ENCODE assay signal across 9 cellular contexts in the genomic region with DNA sequence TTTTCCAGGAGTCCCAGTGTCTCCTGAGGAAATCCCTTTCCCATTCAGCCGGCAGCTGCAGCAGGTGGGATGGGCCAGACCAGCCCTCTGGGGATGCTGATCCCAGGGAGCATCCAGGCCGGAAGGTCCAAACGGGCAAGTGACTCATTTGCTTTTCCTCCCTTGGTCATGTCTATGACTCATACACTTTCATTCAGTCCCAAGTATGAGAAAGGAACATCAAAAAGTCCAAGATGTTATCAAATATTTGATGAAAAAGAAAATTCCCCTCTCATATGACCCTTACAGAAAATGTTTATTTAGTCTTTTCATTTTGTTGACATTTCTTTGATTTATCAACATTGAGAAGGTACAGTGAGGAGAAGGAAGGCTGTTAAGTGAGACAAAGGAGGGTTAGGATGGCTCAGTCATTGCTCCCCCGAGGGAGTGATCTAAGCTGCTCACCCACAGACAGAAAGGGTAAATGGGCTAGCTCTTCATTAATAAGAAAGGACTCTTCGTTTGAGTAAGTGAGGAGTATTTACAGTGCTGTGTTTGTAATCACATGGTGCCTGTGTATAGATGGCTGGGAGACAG.
DNase-seq lines count a peak whose midpoint lies in the region; TF ChIP-seq lines count a peak whose summit lies in the region.
"Had no signal": no experiment of that assay in that cellular context is flagged by ENCODE, and none has a peak within 500 bp of the region (broad histone marks: within the 10 kb centered on the region; RNA-seq: fewer than 3 reads in every experiment).

No MANE protein-coding gene starts in this region.

- H3K4me3 ChIP-seq in BJ (ENCODE audit: low read depth, low read length) (no peak overlapping the region), dorsolateral prefrontal cortex (no peak overlapping the region), A673 (ENCODE audit: low read depth, low read length, poor library complexity, severe bottlenecking) (no peak overlapping the region)

- POLR2A ChIA-PET in BJ (lab: Charles Lee) (no interaction called here), A673 (lab: Charles Lee; ENCODE audit: low non-redundant PET) (interaction anchor here (0.6 kb wide), 2 partner anchors 139 to 355 kb away, joined by 3 to 4 read pairs; no protein-coding TSS in a partner anchor)
- POLR2A ChIA-PET in activated CD4-positive, alpha-beta memory T cell treated with anti-CD3 and anti-CD28 coated beads for 36 hours (lab: Charles Lee) = interaction anchor here (1.9 kb wide), 1 partner anchor 21 kb away, joined by 10 read pairs; no protein-coding TSS in a partner anchor

- no peaks in the 10 kb centered on the region for H3K27me3 Mint-ChIP-seq in activated CD4-positive, alpha-beta memory T cell treated with anti-CD3 and anti-CD28 coated beads for 36 hours

- H3K36me3 Mint-ChIP-seq in activated CD4-positive, alpha-beta memory T cell treated with anti-CD3 and anti-CD28 coated beads for 36 hours = peaks cover 6% of the 10 kb centered on the region

- DNase-seq in BJ (ENCODE audit: low read depth) = peak; percentile 74
- DNase-seq in NCI-H146 (lab: John Stamatoyannopoulos, UW) = peak; percentile 54
- DNase-seq in dermis blood vessel endothelial cell = peak; percentile 97
- peak; percentile 95 for DNase-seq in myocyte (ENCODE audit: low read depth)
- no peak for DNase-seq in central memory CD4-positive, alpha-beta T cell
- DNase-seq in dorsolateral prefrontal cortex = no peak
- DNase-seq in activated CD4-positive, alpha-beta memory T cell treated with anti-CD3 and anti-CD28 coated beads for 36 hours = no peak
- no peak for DNase-seq in A673 (ENCODE audit: low spot score)
- DNase-seq: NCI-H82 had no signal

- intact Hi-C loops in dorsolateral prefrontal cortex (cut with DNase I) = no loop called here
- intact Hi-C loops in activated CD4-positive, alpha-beta memory T cell treated with anti-CD3 and anti-CD28 coated beads for 36 hours (cut with micrococcal nuclease) = loop anchor here (1.0 kb wide), 1 partner anchor 21 kb away; no protein-coding TSS in a partner anchor
- intact Hi-C loops in A673 (cut with micrococcal nuclease; ENCODE audit: unreplicated experiment) = no loop called here

- H3K9me3 Mint-ChIP-seq in activated CD4-positive, alpha-beta memory T cell treated with anti-CD3 and anti-CD28 coated beads for 36 hours = peaks cover 9% of the 10 kb centered on the region

- no peaks in the 10 kb centered on the region for H3K9me3 ChIP-seq in A673 (ENCODE audit: low read depth, low read length, poor library complexity, severe bottlenecking)

- H3K4me1 Mint-ChIP-seq in activated CD4-positive, alpha-beta memory T cell treated with anti-CD3 and anti-CD28 coated beads for 36 hours (ENCODE audit: low read depth) = peaks cover 36% of the 10 kb centered on the region

- H3K27ac ChIP-seq in dorsolateral prefrontal cortex (no peak overlapping the region), A673 (ENCODE audit: low read depth, low read length, poor library complexity, severe bottlenecking) (no peak overlapping the region)

- peaks cover 9% of the 10 kb centered on the region for H3K4me1 ChIP-seq in A673 (ENCODE audit: insufficient read depth, low read length, poor library complexity, severe bottlenecking)

- no peaks in the 10 kb centered on the region for H3K36me3 ChIP-seq in BJ (ENCODE audit: control insufficient read depth, insufficient read depth, low read length)
- H3K36me3 ChIP-seq in A673 (ENCODE audit: insufficient read depth, low read length, poor library complexity, severe bottlenecking) = no peaks in the 10 kb centered on the region

- TF ChIP-seq CTCF in BJ (IDR thresholded peaks at IDR 0.05; ENCODE audit: insufficient read depth, low read depth, low read length) = no peak
- no peak for TF ChIP-seq CTCF in dorsolateral prefrontal cortex (IDR thresholded peaks at IDR 0.05 in 54 of 56, conservative IDR thresholded peaks at IDR 0.05 in 2 of 56; ENCODE audit: low read depth in 1 of 56, partially characterized antibody in 56 of 56)
- no peak for TF ChIP-seq CTCF in A673 (conservative IDR thresholded peaks at IDR 0.05; ENCODE audit: low read depth, low read length)

- no peak overlapping the region for H3K4me3 Mint-ChIP-seq in activated CD4-positive, alpha-beta memory T cell treated with anti-CD3 and anti-CD28 coated beads for 36 hours

- CTCF ChIA-PET in BJ (lab: Yijun Ruan, JAX) (interaction anchor here (1.2 to 1.6 kb wide), 3 partner anchors 80 to 488 kb away, joined by 3 to 5 read pairs (median 3); no protein-coding TSS in a partner anchor), A673 (lab: Charles Lee) (no interaction called here)
- CTCF ChIA-PET in activated CD4-positive, alpha-beta memory T cell treated with anti-CD3 and anti-CD28 coated beads for 36 hours (lab: Charles Lee) = interaction anchor here (0.5 to 0.7 kb wide), 2 partner anchors 21 to 487 kb away, joined by 3 to 4 read pairs; no protein-coding TSS in a partner anchor

- H3K27ac Mint-ChIP-seq in activated CD4-positive, alpha-beta memory T cell treated with anti-CD3 and anti-CD28 coated beads for 36 hours = no peak overlapping the region

- no TSS peak for BruUV-seq in A673 (replicated peaks; lab: Mats Ljungman, UMichigan)

- no peaks in the 10 kb centered on the region for H3K27me3 ChIP-seq in BJ (ENCODE audit: control insufficient read depth, insufficient read depth, low read length)
- H3K27me3 ChIP-seq in dorsolateral prefrontal cortex = peaks cover 0 to 7% (median 0%) of the 10 kb centered on the region in 45 donors
- no peaks in the 10 kb centered on the region for H3K27me3 ChIP-seq in A673 (replicated peaks; ENCODE audit: insufficient read depth, low read depth, low read length, poor library complexity)

Comparison
In these comparisons a context has a peak if more than half of its experiments do, and no peak if none do; other contexts are left out.
1. DNase-seq: peak in BJ (single experiment), NCI-H146 (single experiment), dermis blood vessel endothelial cell (single experiment) and myocyte (single experiment); none in central memory CD4-positive, alpha-beta T cell (single experiment), dorsolateral prefrontal cortex (0 of 10), activated CD4-positive, alpha-beta memory T cell treated with anti-CD3 and anti-CD28 coated beads for 36 hours (single experiment) and A673 (single experiment).